8 cellular contexts compared by ENCODE assay signal in the genomic region with DNA sequence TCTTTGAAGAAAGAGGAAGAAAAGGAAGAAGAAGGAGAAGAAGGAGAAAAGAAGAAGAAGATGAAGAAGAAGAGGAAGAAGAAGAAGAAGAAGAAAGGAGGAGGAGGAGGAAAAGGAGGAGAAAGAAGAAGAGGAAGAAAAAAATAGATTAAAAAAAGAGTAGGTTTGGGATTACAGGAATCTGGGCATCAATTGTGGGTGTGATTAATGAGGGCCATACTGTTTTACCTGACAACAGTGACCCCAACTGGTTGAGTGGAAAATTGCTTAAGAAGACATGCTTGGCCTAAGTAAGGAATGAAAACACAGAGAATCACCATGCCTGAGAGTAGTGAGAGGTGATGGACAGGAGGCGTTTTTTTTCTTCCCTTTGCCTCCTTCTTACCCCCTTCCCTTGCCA.
DNase-seq lines count a peak whose midpoint lies in the region; ATAC-seq and TF ChIP-seq lines count a peak whose summit lies in the region.

No MANE protein-coding gene starts in this region.

- CTCF ChIA-PET in Panc1 (lab: Charles Lee), result no interaction called here

- peak; percentile 95 for ATAC-seq in GM21360 (IDR thresholded peaks at IDR 0.05; ENCODE audit: unreplicated experiment)
- ATAC-seq in HG03432 (IDR thresholded peaks at IDR 0.05; ENCODE audit: unreplicated experiment), result peak; percentile 89
- no peak for ATAC-seq in Panc1

- in situ Hi-C loops in Panc1 (cut with HindIII; ENCODE audit: low pct_unique_long_range_greater_than_20kb, low sequenced_read_pairs), result no loop called here

- H3K4me3 ChIP-seq in Panc1 (ENCODE audit: low read depth in 2 of 2, low read length in 2 of 2) (no peak overlapping the region), left ventricle myocardium inferior (no peak overlapping the region)

- H3K4me1 ChIP-seq in Panc1 (ENCODE audit: control insufficient read depth, insufficient read depth, low read length), result no peaks in the 10 kb centered on the region
- no peaks in the 10 kb centered on the region for H3K4me1 ChIP-seq in left ventricle myocardium inferior

- TF ChIP-seq CTCF in Panc1 (IDR thresholded peaks at IDR 0.05), result peak; percentile 47
- TF ChIP-seq CTCF in glutamatergic neuron (IDR thresholded peaks at IDR 0.05; ENCODE audit: partially characterized antibody, unreplicated experiment), result peak; percentile 72
- TF ChIP-seq CTCF in left ventricle myocardium inferior (IDR thresholded peaks at IDR 0.05; ENCODE audit: borderline replicate concordance), result no peak

- H3K4me1 Mint-ChIP-seq in activated T-cell treated with anti-CD3 and anti-CD28 coated beads, Interleukin-2, amount 50 U/mL, for 24 hours (ENCODE audit: low read depth), result no peaks in the 10 kb centered on the region
- no peaks in the 10 kb centered on the region for H3K4me1 Mint-ChIP-seq in glutamatergic neuron (ENCODE audit: low read depth, unreplicated experiment)

- no peaks in the 10 kb centered on the region for H3K9me3 Mint-ChIP-seq in activated T-cell treated with anti-CD3 and anti-CD28 coated beads, Interleukin-2, amount 50 U/mL, for 24 hours
- no peaks in the 10 kb centered on the region for H3K9me3 Mint-ChIP-seq in glutamatergic neuron (ENCODE audit: unreplicated experiment)

- intact Hi-C loops in Panc1 (cut with micrococcal nuclease; ENCODE audit: unreplicated experiment) (loop anchor here (5.0 kb wide), 1 partner anchor 272 kb away; no protein-coding TSS in a partner anchor), left ventricle myocardium inferior (cut with micrococcal nuclease) (no loop called here)

- H3K4me3 Mint-ChIP-seq in activated T-cell treated with anti-CD3 and anti-CD28 coated beads, Interleukin-2, amount 50 U/mL, for 24 hours, result no peak overlapping the region
- H3K4me3 Mint-ChIP-seq in glutamatergic neuron (ENCODE audit: unreplicated experiment), result no peak overlapping the region

- H3K36me3 ChIP-seq in Panc1 (ENCODE audit: control insufficient read depth, insufficient read depth, low read length), result no peaks in the 10 kb centered on the region
- no peaks in the 10 kb centered on the region for H3K36me3 ChIP-seq in left ventricle myocardium inferior

- no TSS peak for BruUV-seq in Panc1 (replicated peaks; lab: Mats Ljungman, UMichigan)

- H3K27ac ChIP-seq in Panc1 (ENCODE audit: low read length) (no peak overlapping the region), left ventricle myocardium inferior (replicated peaks) (no peak overlapping the region)

- POLR2A ChIA-PET in Panc1 (lab: Charles Lee), result no interaction called here

- peak; percentile 2 for DNase-seq in activated T-cell treated with anti-CD3 and anti-CD28 coated beads for 24 hours (ENCODE audit: low read depth)
- DNase-seq in activated T-cell treated with anti-CD3 and anti-CD28 coated beads, Interleukin-2, amount 50 U/mL, for 24 hours, result no peak
- DNase-seq in Panc1 (ENCODE audit: low read depth, low spot score), result peak; percentile 13
- no peak for DNase-seq in glutamatergic neuron
- DNase-seq in AG08396 (ENCODE audit: low spot score), result no peak
- no peak for DNase-seq in left ventricle myocardium inferior

- peaks cover 4% of the 10 kb centered on the region for H3K27me3 Mint-ChIP-seq in activated T-cell treated with anti-CD3 and anti-CD28 coated beads, Interleukin-2, amount 50 U/mL, for 24 hours
- no peaks in the 10 kb centered on the region for H3K27me3 Mint-ChIP-seq in glutamatergic neuron (ENCODE audit: unreplicated experiment)

- H3K27me3 ChIP-seq in Panc1 (ENCODE audit: control insufficient read depth, insufficient read depth, low read length), result no peaks in the 10 kb centered on the region; the same call in 1 of the 2 replicates
- H3K27me3 ChIP-seq in left ventricle myocardium inferior (ENCODE audit: low read depth), result no peaks in the 10 kb centered on the region

- no peaks in the 10 kb centered on the region for H3K36me3 Mint-ChIP-seq in activated T-cell treated with anti-CD3 and anti-CD28 coated beads, Interleukin-2, amount 50 U/mL, for 24 hours (ENCODE audit: low read depth)
- H3K36me3 Mint-ChIP-seq in glutamatergic neuron (ENCODE audit: unreplicated experiment), result no peaks in the 10 kb centered on the region

- no peaks in the 10 kb centered on the region for H3K9me3 ChIP-seq in Panc1 (ENCODE audit: control insufficient read depth, insufficient read depth, low read depth, low read length)
- H3K9me3 ChIP-seq in left ventricle myocardium inferior (replicated peaks), result no peaks in the 10 kb centered on the region

- no peak overlapping the region for H3K27ac Mint-ChIP-seq in activated T-cell treated with anti-CD3 and anti-CD28 coated beads, Interleukin-2, amount 50 U/mL, for 24 hours
- H3K27ac Mint-ChIP-seq in glutamatergic neuron (ENCODE audit: unreplicated experiment), result no peak overlapping the region

Comparison
In these comparisons a context has a peak if more than half of its experiments do, and no peak if none do; other contexts are left out.
1. DNase-seq: peak in activated T-cell treated with anti-CD3 and anti-CD28 coated beads for 24 hours (single experiment) and Panc1 (single experiment); none in activated T-cell treated with anti-CD3 and anti-CD28 coated beads, Interleukin-2, amount 50 U/mL, for 24 hours (single experiment), glutamatergic neuron (single experiment), AG08396 (single experiment) and left ventricle myocardium inferior (single experiment).